27 cellular contexts compared by ENCODE assay signal in genomic region chr5:158289967-158290366, GRCh38.
"Had no signal": no experiment of that assay in that cellular context is flagged by ENCODE, and none has a peak within 500 bp of the region (broad histone marks: within the 10 kb centered on the region; RNA-seq: fewer than 3 reads in every experiment).

No MANE protein-coding gene starts in this region.

- ATAC-seq: effector memory CD8-positive, alpha-beta T cell; esophagus mucosa; foreskin keratinocyte; gastrocnemius medialis; gastroesophageal sphincter; heart left ventricle; heart right ventricle had no signal

- H3K9me3 ChIP-seq: colonic mucosa, esophagus squamous epithelium, gastrocnemius medialis had no signal

- H3K4me3 ChIP-seq: colonic mucosa, coronary artery, dorsolateral prefrontal cortex, esophagus squamous epithelium, gastrocnemius medialis, gastroesophageal sphincter, heart left ventricle, heart right ventricle, hepatocyte had no signal

- H3K36me3 ChIP-seq: colonic mucosa, esophagus squamous epithelium, gastrocnemius medialis, gastroesophageal sphincter, heart left ventricle, heart right ventricle had no signal

- DNase-seq: colonic mucosa; cortex of kidney; dermis blood vessel endothelial cell; dorsolateral prefrontal cortex; effector CD4-positive, alpha-beta T cell; effector CD8-positive, alpha-beta T cell; effector memory CD4-positive, alpha-beta T cell; effector memory CD8-positive, alpha-beta T cell; endodermal cell; erythroblast; esophagus squamous epithelium; foreskin fibroblast; foreskin keratinocyte; foreskin melanocyte; gastrocnemius medialis; head of caudate nucleus; heart left ventricle; heart right ventricle had no signal

- H3K27ac ChIP-seq: colonic mucosa, coronary artery, dorsolateral prefrontal cortex, epithelial cell of prostate, esophagus squamous epithelium, foreskin keratinocyte, gastrocnemius medialis, gastroesophageal sphincter, heart left ventricle, heart right ventricle, hepatocyte had no signal

- FAIRE-seq: colon, endometrium, endothelial cell of umbilical vein, frontal cortex had no signal

- H3K27me3 ChIP-seq: colonic mucosa, esophagus squamous epithelium, foreskin keratinocyte, gastrocnemius medialis, gastroesophageal sphincter, heart left ventricle, hepatocyte had no signal

- H3K4me1 ChIP-seq: colonic mucosa, esophagus squamous epithelium, foreskin keratinocyte, gastrocnemius medialis had no signal
